ENCODE assay signal across 8 cellular contexts in genomic region chr5:38420691-38421395, GRCh38.
DNase-seq lines count a peak whose midpoint lies in the region; ATAC-seq and TF ChIP-seq lines count a peak whose summit lies in the region.

No MANE protein-coding gene starts in this region.

- peak overlapping the region; percentile 23; the same call in 1 of the 2 replicates for H2AK5ac ChIP-seq in IMR-90 (ENCODE audit: low read depth, low read length)

- no peak overlapping the region for H3K9ac ChIP-seq in IMR-90 (ENCODE audit: low read depth, low read length)

- H2BK5ac ChIP-seq in IMR-90 (ENCODE audit: low read depth, low read length, poor library complexity, severe bottlenecking): no peak overlapping the region

- ATAC-seq in IMR-90 (ENCODE audit: low read depth) (peak; percentile 85), Panc1 (peak; percentile 93), left lobe of liver (peak; percentile 99), GM21723 (IDR thresholded peaks at IDR 0.05; ENCODE audit: unreplicated experiment) (no peak)
- ATAC-seq in stimulated activated naive CD8-positive, alpha-beta T cell treated with anti-CD3 and anti-CD28 coated beads, Interleukin-15, Interleukin-2, amounts not matched to agents 100 U/mL and 50 U/mL, for 24 hours: no peak

- peak overlapping the region; percentile 43; the same call in 1 of the 2 replicates for H3K14ac ChIP-seq in IMR-90 (replicated peaks; ENCODE audit: low read depth, low read length)

- peak; percentile 4 for DNase-seq in activated T-cell treated with anti-CD3 and anti-CD28 coated beads for 1 hour (ENCODE audit: low read depth)
- no peak for DNase-seq in activated T-cell treated with anti-CD3 and anti-CD28 coated beads for 4 hours
- DNase-seq in IMR-90: peak; percentile 69
- DNase-seq in Panc1 (ENCODE audit: low read depth, low spot score): peak; percentile 63
- DNase-seq in cerebellar cortex (ENCODE audit: low spot score): peak; percentile 51
- peak; percentile 72 for DNase-seq in left lobe of liver (ENCODE audit: low spot score)
- DNase-seq in stimulated activated naive CD8-positive, alpha-beta T cell treated with anti-CD3 and anti-CD28 coated beads, Interleukin-15, Interleukin-2, amounts not matched to agents 100 U/mL and 50 U/mL, for 24 hours: peak; percentile 22

- in situ Hi-C loops in IMR-90 (cut with MboI; ENCODE audit: low sequenced_read_pairs) (no loop called here), Panc1 (cut with HindIII; ENCODE audit: low pct_unique_long_range_greater_than_20kb, low sequenced_read_pairs) (no loop called here)

- dilution Hi-C loops in IMR-90 (cut with HindIII; ENCODE audit: low sequenced_read_pairs, unreplicated experiment): no loop called here

- no peak overlapping the region for H3K4ac ChIP-seq in IMR-90 (ENCODE audit: low read depth, low read length)

- TF ChIP-seq POLR2A in IMR-90 (IDR thresholded peaks at IDR 0.05; ENCODE audit: low read depth, low read length): no peak

- 0 out of 2 replicates have a peak overlapping the region, but pooled peaks have one; percentile 20 for H3K23ac ChIP-seq in IMR-90 (ENCODE audit: low read depth, low read length)

- H3K18ac ChIP-seq in IMR-90 (ENCODE audit: low read depth, low read length): no peak overlapping the region

- H3K79me1 ChIP-seq in IMR-90 (ENCODE audit: low read depth in 1 of 2, low read length in 2 of 2): no peaks in the 10 kb centered on the region

- H2AFZ ChIP-seq in IMR-90 (replicated peaks; ENCODE audit: low read length, poor library complexity): peak overlapping the region; percentile 35

- 40% methylated on average over 2 of the region's 6 CpGs; no CpG with 5 or more reads in 1 of the 2 experiments for WGBS in IMR-90 (ENCODE audit: extremely low coverage in 2 of 2, insufficient read length in 1 of 2), 2 experiments

- no peak overlapping the region for H2AK9ac ChIP-seq in IMR-90 (replicated peaks; ENCODE audit: low read depth, low read length, poor library complexity)

- TF ChIP-seq RAD21 in IMR-90 (IDR thresholded peaks at IDR 0.05; ENCODE audit: low read length): peak; percentile 75

- no peak overlapping the region for H3K4me2 ChIP-seq in IMR-90 (ENCODE audit: low read depth, low read length)

- H4K8ac ChIP-seq in IMR-90 (ENCODE audit: low read depth in 2 of 2, low read length in 2 of 2): peak overlapping the region in 1 of 2 experiments; percentile 56; a peak in 1 of 4 replicates

- H3K27ac ChIP-seq in IMR-90 (ENCODE audit: insufficient read depth, low read length) (no peak overlapping the region), Panc1 (ENCODE audit: low read length) (no peak overlapping the region)

- no peaks in the 10 kb centered on the region for H3K9me1 ChIP-seq in IMR-90 (ENCODE audit: insufficient read depth, low read length)

- TF ChIP-seq CTCF in IMR-90 (conservative IDR thresholded peaks at IDR 0.05; ENCODE audit: low read depth, low read length): peak; percentile 75
- TF ChIP-seq CTCF in Panc1 (IDR thresholded peaks at IDR 0.05): peak; percentile 90

- H4K20me1 ChIP-seq in IMR-90 (ENCODE audit: insufficient read depth, low read length): no peaks in the 10 kb centered on the region

- POLR2A ChIA-PET in IMR-90 (lab: Charles Lee; ENCODE audit: unreplicated experiment): interaction anchor here (0.5 kb wide), 1 partner anchor 147 kb away, joined by 4 read pairs; no protein-coding TSS in a partner anchor
- POLR2A ChIA-PET in Panc1 (lab: Charles Lee): no interaction called here

- H3K27me3 ChIP-seq in IMR-90 (ENCODE audit: control insufficient read depth, insufficient read depth, low read length): peaks cover 5% of the 10 kb centered on the region; the same call in 1 of the 2 replicates
- H3K27me3 ChIP-seq in Panc1 (ENCODE audit: control insufficient read depth, insufficient read depth, low read length): no peaks in the 10 kb centered on the region; the same call in 1 of the 2 replicates

- H4K91ac ChIP-seq in IMR-90 (ENCODE audit: insufficient read depth, low read depth, low read length): no peak overlapping the region

- H3K9me3 ChIP-seq in IMR-90 (ENCODE audit: control insufficient read depth, insufficient read depth, low read length) (no peaks in the 10 kb centered on the region), Panc1 (ENCODE audit: control insufficient read depth, insufficient read depth, low read depth, low read length) (no peaks in the 10 kb centered on the region)

- H3K56ac ChIP-seq in IMR-90 (ENCODE audit: extremely low read depth, insufficient read depth, low read length): no peak overlapping the region

- BruUV-seq in IMR-90 (replicated peaks; lab: Mats Ljungman, UMichigan): no TSS peak
- BruUV-seq in Panc1 (replicated peaks; lab: Mats Ljungman, UMichigan): no TSS peak

- H2BK120ac ChIP-seq in IMR-90 (ENCODE audit: low read depth, low read length): peak overlapping the region; percentile 12; the same call in 1 of the 2 replicates

- H2BK20ac ChIP-seq in IMR-90 (ENCODE audit: low read depth, low read length): peak overlapping the region; percentile 51; the same call in 1 of the 2 replicates

- H3K4me1 ChIP-seq in IMR-90 (ENCODE audit: control insufficient read depth, insufficient read depth, low read length) (peaks cover 10% of the 10 kb centered on the region), Panc1 (ENCODE audit: control insufficient read depth, insufficient read depth, low read length) (no peaks in the 10 kb centered on the region)

- H4K5ac ChIP-seq in IMR-90 (ENCODE audit: low read depth, low read length): no peak overlapping the region

- intact Hi-C loops in IMR-90 (cut with micrococcal nuclease): loop anchor here (1.0 to 5.0 kb wide), 2 partner anchors 131 to 388 kb away; no protein-coding TSS in a partner anchor
- intact Hi-C loops in Panc1 (cut with micrococcal nuclease; ENCODE audit: unreplicated experiment): loop anchor here (2.0 kb wide), 1 partner anchor 388 kb away; no protein-coding TSS in a partner anchor

- no peaks in the 10 kb centered on the region for H3K36me3 ChIP-seq in IMR-90 (ENCODE audit: control insufficient read depth, insufficient read depth, low read length)
- no peaks in the 10 kb centered on the region for H3K36me3 ChIP-seq in Panc1 (ENCODE audit: control insufficient read depth, insufficient read depth, low read length)

- H3K4me3 ChIP-seq in IMR-90 (ENCODE audit: insufficient read depth, low read depth, low read length): no peak overlapping the region
- H3K4me3 ChIP-seq in Panc1 (ENCODE audit: low read depth in 2 of 2, low read length in 2 of 2): no peak overlapping the region

- H2BK15ac ChIP-seq in IMR-90 (ENCODE audit: low read depth, low read length): no peak overlapping the region

- CTCF ChIA-PET in IMR-90 (lab: Yijun Ruan, JAX): interaction anchor here (0.6 to 2.4 kb wide), 17 partner anchors 12 to 501 kb away, joined by 3 to 21 read pairs (median 3); no protein-coding TSS in a partner anchor
- CTCF ChIA-PET in Panc1 (lab: Charles Lee): interaction anchor here (0.6 to 2.4 kb wide), 6 partner anchors 9 to 501 kb away, joined by 3 to 27 read pairs (median 3); no protein-coding TSS in a partner anchor

TF ChIP-seq in IMR-90, 13 proteins besides CTCF, POLR2A, EP300 and RAD21:
- TF ChIP-seq NFE2L2 (IDR thresholded peaks at IDR 0.05; ENCODE audit: low read depth, low read length) (no peak), SMC3 (IDR thresholded peaks at IDR 0.05; ENCODE audit: low read depth, low read length) (peak; percentile 66)

Comparison
In these comparisons a context has a peak if more than half of its experiments do, and no peak if none do; other contexts are left out.
1. ATAC-seq: peak in IMR-90 (single experiment), Panc1 (single experiment) and left lobe of liver (single experiment); none in stimulated activated naive CD8-positive, alpha-beta T cell treated with anti-CD3 and anti-CD28 coated beads, Interleukin-15, Interleukin-2, amounts not matched to agents 100 U/mL and 50 U/mL, for 24 hours (single experiment) and GM21723 (single experiment).